In the genomic region with DNA sequence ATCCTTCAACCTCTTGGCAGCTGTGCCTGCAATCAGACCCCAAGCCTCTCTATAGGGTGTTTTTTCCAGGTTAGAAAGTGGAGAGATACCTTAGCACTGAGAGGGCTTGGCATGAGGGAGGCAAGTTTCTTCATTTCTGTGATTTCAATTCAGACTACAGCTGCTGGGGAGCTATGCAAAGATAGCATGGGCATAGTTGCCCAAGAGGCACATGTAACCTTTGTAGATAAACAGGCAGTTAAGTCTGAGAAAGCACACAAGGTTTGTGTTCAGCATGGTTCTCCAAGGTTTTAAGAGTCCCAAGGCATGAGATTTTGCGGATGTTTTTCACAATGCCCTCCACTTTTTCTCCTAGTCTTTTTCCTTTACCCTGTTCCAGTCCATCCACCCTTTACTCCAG, we compare ENCODE assay signal across 21 cellular contexts.
DNase-seq lines count a peak whose midpoint lies in the region; FAIRE-seq and TF ChIP-seq lines count a peak whose summit lies in the region.
"Had no signal": no experiment of that assay in that cellular context is flagged by ENCODE, and none has a peak within 500 bp of the region (broad histone marks: within the 10 kb centered on the region; RNA-seq: fewer than 3 reads in every experiment).

No MANE protein-coding gene starts in this region.

- no peaks in the 10 kb centered on the region for H3K27me3 ChIP-seq in mammary epithelial cell (ENCODE audit: insufficient read depth, low read length)
- no peaks in the 10 kb centered on the region for H3K27me3 ChIP-seq in H1 (replicated peaks in 1 of 4; ENCODE audit: control insufficient read depth in 3 of 4, extremely low read depth in 1 of 4, insufficient read depth in 3 of 4, low read length in 3 of 4)
- no peaks in the 10 kb centered on the region for H3K27me3 ChIP-seq in H9 (ENCODE audit: insufficient read depth, low read length)
- H3K27me3 ChIP-seq: BLaER1 had no signal

- H3K23ac ChIP-seq in H1 (ENCODE audit: insufficient read length) (no peak overlapping the region), H9 (ENCODE audit: insufficient read length, low read depth, low read length) (no peak overlapping the region)

- H4K91ac ChIP-seq in H1 (replicated peaks; ENCODE audit: insufficient read length, low read length): no peak overlapping the region
- H4K91ac ChIP-seq in H9 (ENCODE audit: insufficient read length, low read depth, low read length): no peak overlapping the region

- H4K8ac ChIP-seq in H1 (ENCODE audit: extremely low read depth, insufficient read depth, low read length): no peak overlapping the region
- no peak overlapping the region for H4K8ac ChIP-seq in H9 (replicated peaks; ENCODE audit: insufficient read length, low read depth, low read length)

- H3K18ac ChIP-seq in H1 (ENCODE audit: extremely low read depth, low read length) (no peak overlapping the region), H9 (ENCODE audit: insufficient read length, low read depth, low read length) (no peak overlapping the region)

- H2AK5ac ChIP-seq in H1 (ENCODE audit: low read depth, low read length): no peak overlapping the region
- no peak overlapping the region for H2AK5ac ChIP-seq in H9 (ENCODE audit: insufficient read length, low read length)

- dilution Hi-C loops in mammary epithelial cell (cut with HindIII; ENCODE audit: low sequenced_read_pairs): no loop called here

- no peak overlapping the region for H3T11ph ChIP-seq in H9 (ENCODE audit: low read length)

- H3K9me3 Mint-ChIP-seq in MCF 10A (ENCODE audit: unreplicated experiment): peaks cover 4% of the 10 kb centered on the region
- peaks cover 7% of the 10 kb centered on the region for H3K9me3 Mint-ChIP-seq in nephron progenitor cell
- H3K9me3 Mint-ChIP-seq in H9: no peaks in the 10 kb centered on the region
- H3K9me3 Mint-ChIP-seq: CD8-positive, alpha-beta T cell had no signal

- H3K23me2 ChIP-seq in H1 (ENCODE audit: low read depth, low read length) (no peaks in the 10 kb centered on the region), H9 (ENCODE audit: insufficient read length, low read depth, low read length, poor library complexity, severe bottlenecking) (no peaks in the 10 kb centered on the region)

- DNase-seq in MCF 10A (ENCODE audit: unreplicated experiment) (no peak), mammary epithelial cell (no peak), H1 (ENCODE audit: low read depth in 1 of 2, low spot score in 2 of 2) (no peak), nephron progenitor cell (no peak), NCI-H128 (lab: John Stamatoyannopoulos, UW; ENCODE audit: unreplicated experiment) (no peak), GOT3 (lab: John Stamatoyannopoulos, UW) (no peak), H9 (no peak)
- DNase-seq: Caco-2; CD4-positive, CD25-positive, alpha-beta regulatory T cell; CD8-positive, alpha-beta T cell; DMS153; DND-41; HCEC 1CT had no signal

- no peak overlapping the region for H3K4ac ChIP-seq in H1 (replicated peaks; ENCODE audit: insufficient read length, low read depth, low read length)
- no peak overlapping the region for H3K4ac ChIP-seq in H9 (ENCODE audit: low read depth, low read length)

- no peak for TF ChIP-seq RAD21 in H1 (IDR thresholded peaks at IDR 0.05 in 1 of 2, conservative IDR thresholded peaks at IDR 0.05 in 1 of 2; ENCODE audit: low read depth in 2 of 2, low read length in 2 of 2)

- H3K4me2 ChIP-seq in mammary epithelial cell (ENCODE audit: insufficient read depth, low read depth, low read length) (no peak overlapping the region), H1 (ENCODE audit: insufficient read depth in 1 of 2, low read depth in 2 of 2, low read length in 2 of 2) (no peak overlapping the region), H9 (ENCODE audit: insufficient read depth, insufficient read length, low read length) (no peak overlapping the region)
- H3K4me2 ChIP-seq: BLaER1 had no signal

- H3K14ac ChIP-seq in H1 (ENCODE audit: insufficient read length) (no peak overlapping the region), H9 (ENCODE audit: insufficient read depth, low read length) (no peak overlapping the region)

- in situ Hi-C loops in mammary epithelial cell (cut with MboI; ENCODE audit: low sequenced_read_pairs in 2 of 2): no loop called here

- intact Hi-C loops in MCF 10A (cut with micrococcal nuclease) (no loop called here), mammary epithelial cell (cut with micrococcal nuclease) (no loop called here)

- H2BK20ac ChIP-seq in H1 (ENCODE audit: low read length) (no peak overlapping the region), H9 (ENCODE audit: low read depth, low read length, poor library complexity, severe bottlenecking) (no peak overlapping the region)

- H2BK5ac ChIP-seq in H1 (ENCODE audit: low read depth, low read length) (no peak overlapping the region), H9 (ENCODE audit: insufficient read length, low read length) (no peak overlapping the region)

- TF ChIP-seq POLR2A in H1 (IDR thresholded peaks at IDR 0.05; ENCODE audit: control extremely low read depth in 1 of 2, low read depth in 2 of 2, low read length in 2 of 2): no peak

- H3K9me3 ChIP-seq in mammary epithelial cell (replicated peaks; ENCODE audit: insufficient read depth, low read length) (no peaks in the 10 kb centered on the region), H1 (ENCODE audit: insufficient read depth in 2 of 2, low read depth in 1 of 2, low read length in 1 of 2) (no peaks in the 10 kb centered on the region), H9 (ENCODE audit: control insufficient read depth, low read depth, low read length) (no peaks in the 10 kb centered on the region)
- H3K9me3 ChIP-seq: BLaER1 had no signal

- peak overlapping the region; percentile 32 for H3K27ac Mint-ChIP-seq in MCF 10A (ENCODE audit: low read depth, unreplicated experiment)
- H3K27ac Mint-ChIP-seq in nephron progenitor cell: peak overlapping the region; percentile 40
- no peak overlapping the region for H3K27ac Mint-ChIP-seq in H9
- H3K27ac Mint-ChIP-seq: B cell; CD4-positive, CD25-positive, alpha-beta regulatory T cell; CD8-positive, alpha-beta T cell had no signal

- no peak for TF ChIP-seq CTCF in MCF 10A (IDR thresholded peaks at IDR 0.05; ENCODE audit: unreplicated experiment)
- no peak for TF ChIP-seq CTCF in mammary epithelial cell (conservative IDR thresholded peaks at IDR 0.05 in 1 of 2, IDR thresholded peaks at IDR 0.05 in 1 of 2; ENCODE audit: extremely low read depth in 1 of 2, insufficient read depth in 1 of 2, low read depth in 1 of 2, low read length in 2 of 2)
- TF ChIP-seq CTCF in H1 (IDR thresholded peaks at IDR 0.05; ENCODE audit: control extremely low read depth in 1 of 3, insufficient read depth in 1 of 3, low read depth in 1 of 3, low read length in 3 of 3): no peak
- no peak for TF ChIP-seq CTCF in nephron progenitor cell (IDR thresholded peaks at IDR 0.05)
- TF ChIP-seq CTCF in H9 (conservative IDR thresholded peaks at IDR 0.05): no peak

- no peak overlapping the region for H2AFZ ChIP-seq in mammary epithelial cell (ENCODE audit: low read depth, low read length)
- 0 out of 2 replicates have a peak overlapping the region, but pooled peaks have one; percentile 13 for H2AFZ ChIP-seq in H1 (ENCODE audit: low read length)
- H2AFZ ChIP-seq in H9 (ENCODE audit: low read length): no peak overlapping the region

- no peak for FAIRE-seq in H1 (lab: Jason Lieb, UNC)
- FAIRE-seq: A204.1, G401.6, GM12892, H54 had no signal

- no peak overlapping the region for H3K4me3 Mint-ChIP-seq in MCF 10A (ENCODE audit: unreplicated experiment)
- no peak overlapping the region for H3K4me3 Mint-ChIP-seq in nephron progenitor cell
- no peak overlapping the region for H3K4me3 Mint-ChIP-seq in H9
- H3K4me3 Mint-ChIP-seq: B cell; CD4-positive, CD25-positive, alpha-beta regulatory T cell; CD8-positive, alpha-beta T cell had no signal

- H3K9ac ChIP-seq in mammary epithelial cell (ENCODE audit: insufficient read depth, low read length): no peak overlapping the region
- no peak overlapping the region for H3K9ac ChIP-seq in H1 (replicated peaks in 1 of 4; ENCODE audit: extremely low read depth in 1 of 4, low read depth in 3 of 4, low read length in 3 of 4)
- H3K9ac ChIP-seq in H9 (ENCODE audit: extremely low read depth, insufficient read length, low read length): no peak overlapping the region
- H3K9ac ChIP-seq: BLaER1 had no signal

- H3K79me1 ChIP-seq in H1 (ENCODE audit: low read depth, low read length) (no peaks in the 10 kb centered on the region), H9 (ENCODE audit: insufficient read depth, low read depth, low read length, poor library complexity, severe bottlenecking) (no peaks in the 10 kb centered on the region)

- H2BK12ac ChIP-seq in H1 (ENCODE audit: low read depth, low read length) (no peak overlapping the region), H9 (ENCODE audit: insufficient read length, low read depth, low read length) (no peak overlapping the region)

- H3K36me3 ChIP-seq in mammary epithelial cell (ENCODE audit: insufficient read depth, low read length): no peaks in the 10 kb centered on the region
- H3K36me3 ChIP-seq in H1 (ENCODE audit: control insufficient read depth in 2 of 4, insufficient read depth in 4 of 4, low read length in 3 of 4): no peaks in the 10 kb centered on the region
- H3K36me3 ChIP-seq: BLaER1 had no signal

- H4K5ac ChIP-seq in H1 (ENCODE audit: insufficient read length, low read depth, low read length): no peak overlapping the region
- no peak overlapping the region for H4K5ac ChIP-seq in H9 (ENCODE audit: insufficient read length, low read depth, low read length)

- H3K4me1 Mint-ChIP-seq in MCF 10A (ENCODE audit: insufficient read depth, unreplicated experiment): peaks cover 11% of the 10 kb centered on the region
- H3K4me1 Mint-ChIP-seq in nephron progenitor cell: peaks cover 10% of the 10 kb centered on the region
- no peaks in the 10 kb centered on the region for H3K4me1 Mint-ChIP-seq in H9
- H3K4me1 Mint-ChIP-seq: B cell; CD4-positive, CD25-positive, alpha-beta regulatory T cell had no signal

- H3K56ac ChIP-seq in H1 (replicated peaks; ENCODE audit: insufficient read length, low read depth, low read length): no peak overlapping the region
- no peak overlapping the region for H3K56ac ChIP-seq in H9 (ENCODE audit: insufficient read length, low read depth, low read length)

- H2BK120ac ChIP-seq in H1 (replicated peaks; ENCODE audit: low read depth, low read length) (no peak overlapping the region), H9 (ENCODE audit: low read depth, low read length, poor library complexity, severe bottlenecking) (no peak overlapping the region)

- TF ChIP-seq EP300 in H1 (IDR thresholded peaks at IDR 0.05; ENCODE audit: borderline replicate concordance in 1 of 2, low read depth in 2 of 2, low read length in 2 of 2): no peak

- H3K4me3 ChIP-seq in mammary epithelial cell (replicated peaks in 1 of 3; ENCODE audit: insufficient read depth in 1 of 3, low read depth in 2 of 3, low read length in 3 of 3): no peak overlapping the region
- H3K4me3 ChIP-seq in H1 (ENCODE audit: extremely low read depth in 1 of 4, insufficient read depth in 2 of 4, low read depth in 3 of 4, low read length in 4 of 4): no peak overlapping the region
- H3K4me3 ChIP-seq: BLaER1 had no signal

- CTCF ChIA-PET in MCF 10A (lab: Yijun Ruan, JAX): no interaction called here
- CTCF ChIA-PET in mammary epithelial cell (lab: Charles Lee; ENCODE audit: low non-redundant PET): no interaction called here
- CTCF ChIA-PET in H1 (lab: Charles Lee; ENCODE audit: partially characterized antibody): interaction anchor here (0.6 kb wide), 1 partner anchor 197 kb away, joined by 4 read pairs; no protein-coding TSS in a partner anchor

- BruUV-seq in MCF 10A (replicated peaks; lab: Mats Ljungman, UMichigan) (no TSS peak), mammary epithelial cell (replicated peaks; lab: Mats Ljungman, UMichigan) (no TSS peak)

- no peaks in the 10 kb centered on the region for H3K36me3 Mint-ChIP-seq in MCF 10A (ENCODE audit: insufficient read depth, unreplicated experiment)
- peaks cover 4% of the 10 kb centered on the region for H3K36me3 Mint-ChIP-seq in nephron progenitor cell (ENCODE audit: low read depth)
- no peaks in the 10 kb centered on the region for H3K36me3 Mint-ChIP-seq in H9 (ENCODE audit: insufficient read depth in 1 of 3, low read depth in 3 of 3)
- H3K36me3 Mint-ChIP-seq: CD4-positive, CD25-positive, alpha-beta regulatory T cell; CD8-positive, alpha-beta T cell had no signal

- POLR2A ChIA-PET in MCF 10A (lab: Yijun Ruan, JAX): interaction anchor here (0.9 kb wide), 1 partner anchor 579 kb away, joined by 3 read pairs; no protein-coding TSS in a partner anchor
- POLR2A ChIA-PET in H1 (lab: Charles Lee; ENCODE audit: partially characterized antibody): interaction anchor here (0.5 kb wide), 1 partner anchor 232 kb away, joined by 4 read pairs; no protein-coding TSS in a partner anchor

- H3K27me3 Mint-ChIP-seq in MCF 10A (ENCODE audit: insufficient read depth, unreplicated experiment): no peaks in the 10 kb centered on the region
- peaks cover 9% of the 10 kb centered on the region for H3K27me3 Mint-ChIP-seq in nephron progenitor cell (ENCODE audit: low read depth, poor library complexity)
- H3K27me3 Mint-ChIP-seq in H9 (ENCODE audit: low read depth): no peaks in the 10 kb centered on the region; the same call in 1 of the 2 replicates
- H3K27me3 Mint-ChIP-seq: B cell; CD4-positive, CD25-positive, alpha-beta regulatory T cell had no signal

- H3K79me2 ChIP-seq in mammary epithelial cell (ENCODE audit: insufficient read depth, low read length): no peaks in the 10 kb centered on the region
- no peaks in the 10 kb centered on the region for H3K79me2 ChIP-seq in H1 (ENCODE audit: control insufficient read depth in 1 of 2, insufficient read depth in 2 of 2, low read length in 2 of 2)
- H3K79me2 ChIP-seq in H9 (ENCODE audit: insufficient read depth, low read length): no peaks in the 10 kb centered on the region

- H4K20me1 ChIP-seq in mammary epithelial cell (ENCODE audit: insufficient read depth, low read length) (no peaks in the 10 kb centered on the region), H1 (replicated peaks in 1 of 2; ENCODE audit: control insufficient read depth in 1 of 2, insufficient read depth in 2 of 2, low read length in 2 of 2) (no peaks in the 10 kb centered on the region), H9 (ENCODE audit: control insufficient read depth, insufficient read depth, insufficient read length) (no peaks in the 10 kb centered on the region)
- H4K20me1 ChIP-seq: BLaER1 had no signal

- no peak overlapping the region for H3K27ac ChIP-seq in mammary epithelial cell (ENCODE audit: insufficient read depth, low read depth, low read length)
- H3K27ac ChIP-seq in H1 (ENCODE audit: low read depth, low read length): no peak overlapping the region
- H3K27ac ChIP-seq in H9 (ENCODE audit: insufficient read length, low read depth, low read length): no peak overlapping the region
- H3K27ac ChIP-seq: 22Rv1, BLaER1, C4-2B had no signal

- no peak overlapping the region for H2BK15ac ChIP-seq in H1 (ENCODE audit: low read length)
- H2BK15ac ChIP-seq in H9 (ENCODE audit: low read depth, low read length): no peak overlapping the region

- H3K4me1 ChIP-seq in mammary epithelial cell (ENCODE audit: insufficient read depth, low read length) (peaks cover 5% of the 10 kb centered on the region), H1 (replicated peaks in 1 of 4; ENCODE audit: control insufficient read depth in 3 of 4, insufficient read depth in 4 of 4, low read length in 3 of 4) (no peaks in the 10 kb centered on the region), H9 (ENCODE audit: insufficient read depth, low read length) (no peaks in the 10 kb centered on the region)
- H3K4me1 ChIP-seq: BLaER1 had no signal

- 100% methylated on average over 1 of the region's 1 CpG for WGBS in mammary epithelial cell (ENCODE audit: low coverage, missing lambda C conversion rate)
- WGBS in H1 (ENCODE audit: extremely low coverage in 1 of 2, insufficient coverage in 1 of 2, insufficient read length in 1 of 2, insufficient replicate concordance in 2 of 2, low coverage in 1 of 2, low lambda C conversion rate in 2 of 2, missing lambda C conversion rate in 1 of 2), 2 experiments: 90% methylated on average over 1 of the region's 1 CpG; no CpG with 5 or more reads in 1 of the 2 experiments
- no CpG with 5 or more reads among the region's 1 CpG for WGBS in H9 (ENCODE audit: extremely low coverage, insufficient read length, low lambda C conversion rate)

Comparison
In these comparisons a context has a peak if more than half of its experiments do, and no peak if none do; other contexts are left out.
1. H3K27ac Mint-ChIP-seq: peak in MCF 10A (single experiment) and nephron progenitor cell (single experiment); none in H9 (0 of 3).